In the genomic region with DNA sequence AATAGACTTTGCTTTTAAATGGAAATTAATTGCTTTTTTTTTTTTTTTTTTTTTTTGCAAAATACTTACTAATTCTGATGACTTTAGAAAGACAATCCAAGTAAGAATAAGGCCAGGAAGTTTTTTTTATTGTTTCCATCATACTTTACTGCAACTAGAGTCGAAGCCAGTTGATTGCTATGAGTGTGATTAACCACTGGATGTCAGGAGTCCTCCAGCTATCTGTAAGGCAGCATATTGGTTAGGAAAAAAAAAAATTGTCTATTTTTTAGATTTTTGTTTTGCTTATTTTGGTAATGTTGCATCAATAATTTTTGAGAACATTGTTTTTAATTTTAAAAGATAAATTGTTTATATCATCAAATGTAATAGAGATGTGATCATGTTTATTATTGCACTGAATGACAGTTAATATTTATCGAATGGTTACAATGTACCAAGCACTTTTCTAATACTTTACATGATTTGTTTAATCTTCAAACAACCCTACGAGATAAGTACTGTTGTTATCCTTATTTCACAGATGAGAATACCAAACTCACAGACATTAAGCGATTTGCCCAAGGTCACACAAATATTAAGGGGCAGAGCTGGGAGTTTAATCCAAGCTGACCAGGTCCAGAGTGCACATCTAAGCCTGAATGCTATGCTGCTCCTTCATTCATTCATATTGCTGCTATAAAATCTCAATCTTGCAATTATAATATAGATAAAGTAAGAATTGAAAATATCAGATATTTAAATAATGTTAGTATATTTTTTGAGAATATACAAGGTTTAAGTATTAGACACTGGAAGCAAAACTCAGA, we compare ENCODE assay signal across 8 cellular contexts. TPM values are rescaled to one million over a fixed set of nuclear protein-coding genes. Genes with fewer than 3 reads are reported as not detected.
DNase-seq lines count a peak whose midpoint lies in the region; ATAC-seq and TF ChIP-seq lines count a peak whose summit lies in the region.

No MANE protein-coding gene starts in this region.

- H3K4me1 ChIP-seq in left ventricle myocardium inferior = peaks cover 57% of the 10 kb centered on the region
- no peaks in the 10 kb centered on the region for H3K4me1 ChIP-seq in effector memory CD4-positive, alpha-beta T cell (ENCODE audit: control insufficient read depth, insufficient read depth, low read length, poor library complexity, severe bottlenecking)

- peak; percentile 51 for TF ChIP-seq CTCF in HFF-Myc (IDR thresholded peaks at IDR 0.05; ENCODE audit: low read depth, low read length, missing control alignments)
- peak; percentile 72 for TF ChIP-seq CTCF in left ventricle myocardium inferior (IDR thresholded peaks at IDR 0.05; ENCODE audit: borderline replicate concordance)

- no peaks in the 10 kb centered on the region for H3K27me3 ChIP-seq in left ventricle myocardium inferior (ENCODE audit: low read depth)
- no peaks in the 10 kb centered on the region for H3K27me3 ChIP-seq in effector memory CD4-positive, alpha-beta T cell (replicated peaks; ENCODE audit: control insufficient read depth, insufficient read depth, low read length, poor library complexity, severe bottlenecking)

- no peaks in the 10 kb centered on the region for H3K9me3 ChIP-seq in left ventricle myocardium inferior (replicated peaks)
- no peaks in the 10 kb centered on the region for H3K9me3 ChIP-seq in effector memory CD4-positive, alpha-beta T cell (ENCODE audit: control insufficient read depth, low read length)

- H3K36me3 ChIP-seq in left ventricle myocardium inferior = no peaks in the 10 kb centered on the region
- H3K36me3 ChIP-seq in effector memory CD4-positive, alpha-beta T cell (ENCODE audit: control insufficient read depth, insufficient read depth, low read length) = no peaks in the 10 kb centered on the region

- peak; percentile 91 for ATAC-seq in SK-N-SH treated with all-trans-retinoic acid at 6 μM for 48 hours

- DNase-seq in EH (ENCODE audit: low read depth) (peak; percentile 36), HFF-Myc (ENCODE audit: extremely low read depth, low read depth) (no peak), left ventricle myocardium inferior (no peak), NCI-H774 (lab: John Stamatoyannopoulos, UW) (no peak), cerebellar nuclear complex (lab: John Stamatoyannopoulos, UW) (no peak)
- no peak for DNase-seq in activated effector memory CD4-positive, alpha-beta T cell treated with anti-CD3 and anti-CD28 coated beads, Interleukin-2, amount 50 U/mL, for 16 hours
- DNase-seq in effector memory CD4-positive, alpha-beta T cell = no peak

- no peak overlapping the region for H3K4me3 ChIP-seq in HFF-Myc (replicated peaks; ENCODE audit: low read depth, low read length)
- peak overlapping the region; percentile 9 for H3K4me3 ChIP-seq in left ventricle myocardium inferior
- H3K4me3 ChIP-seq in effector memory CD4-positive, alpha-beta T cell (ENCODE audit: insufficient read depth, low read depth, low read length, poor library complexity, severe bottlenecking) = no peak overlapping the region

- peak overlapping the region; percentile 58 for H3K27ac ChIP-seq in left ventricle myocardium inferior (replicated peaks)
- H3K27ac ChIP-seq in effector memory CD4-positive, alpha-beta T cell (ENCODE audit: insufficient read depth, low read length, poor library complexity, severe bottlenecking) = no peak overlapping the region

- intact Hi-C loops in left ventricle myocardium inferior (cut with micrococcal nuclease) = no loop called here

TF ChIP-seq in SK-N-SH treated with all-trans-retinoic acid at 6 μM for 48 hours, 23 proteins besides CTCF, POLR2A, EP300 and RAD21:
- TF ChIP-seq ARNTL (CRISPR knock-in tag; IDR thresholded peaks at IDR 0.05; ENCODE audit: borderline replicate concordance, low read depth) = no peak
- TF ChIP-seq BACH2 (CRISPR knock-in tag; IDR thresholded peaks at IDR 0.05; ENCODE audit: borderline replicate concordance) = no peak
- TF ChIP-seq ZNF565 (CRISPR knock-in tag; conservative IDR thresholded peaks at IDR 0.05; ENCODE audit: low read depth) = no peak
- no peak for TF ChIP-seq ZFP30 (CRISPR knock-in tag; IDR thresholded peaks at IDR 0.05)
- no peak for TF ChIP-seq TCF4 (CRISPR knock-in tag; IDR thresholded peaks at IDR 0.05; ENCODE audit: borderline replicate concordance)

RNA-seq across cellular contexts. Expression of gene LMOD2, which starts 19.9 kb away (rescaled TPM):
- 888 TPM for total RNA-seq in left ventricle myocardium inferior

RNA-seq across cellular contexts. Expression of gene ASB15, which starts 34.1 kb away (rescaled TPM):
- total RNA-seq in left ventricle myocardium inferior = 76.8 TPM
